In genomic region chr6:144659735-144660246, GRCh38 we compare ENCODE assay signal across 11 cellular contexts.
DNase-seq lines count a peak whose midpoint lies in the region; FAIRE-seq and TF ChIP-seq lines count a peak whose summit lies in the region.
"Had no signal": no experiment of that assay in that cellular context is flagged by ENCODE, and none has a peak within 500 bp of the region (broad histone marks: within the 10 kb centered on the region; RNA-seq: fewer than 3 reads in every experiment).

No MANE protein-coding gene starts in this region.

- H3K4me3 Mint-ChIP-seq in activated T-cell treated with anti-CD3 and anti-CD28 coated beads, Interleukin-2, amount 50 U/mL, for 24 hours = peak overlapping the region; percentile 50
- no peak overlapping the region for H3K4me3 Mint-ChIP-seq in astrocyte (ENCODE audit: unreplicated experiment)

- no peak for FAIRE-seq in astrocyte (lab: Jason Lieb, UNC)
- FAIRE-seq: bronchial epithelial cell had no signal

- H4K20me1 ChIP-seq in astrocyte (ENCODE audit: insufficient read depth, low read length) = no peaks in the 10 kb centered on the region

- H3K4me3 ChIP-seq in astrocyte (ENCODE audit: insufficient read depth, low read depth, low read length) = no peak overlapping the region
- H3K4me3 ChIP-seq in mesenchymal stem cell (ENCODE audit: insufficient read depth in 1 of 2, low read depth in 1 of 2, low read length in 2 of 2) = no peak overlapping the region
- H3K4me3 ChIP-seq in subcutaneous abdominal adipose tissue (ENCODE audit: low read depth in 1 of 5, low read length in 5 of 5) = no peak overlapping the region
- H3K4me3 ChIP-seq: prostate gland had no signal

- H2BK120ac ChIP-seq in mesenchymal stem cell (ENCODE audit: low read depth, low read length) = no peak overlapping the region

- H3K36me3 Mint-ChIP-seq in activated T-cell treated with anti-CD3 and anti-CD28 coated beads, Interleukin-2, amount 50 U/mL, for 24 hours (ENCODE audit: low read depth) = no peaks in the 10 kb centered on the region
- H3K36me3 Mint-ChIP-seq in astrocyte (ENCODE audit: low read depth, unreplicated experiment) = no peaks in the 10 kb centered on the region

- no peak overlapping the region for H3K18ac ChIP-seq in mesenchymal stem cell (ENCODE audit: low read depth in 1 of 2, low read length in 2 of 2)

- H3K27me3 ChIP-seq in astrocyte (ENCODE audit: insufficient read depth, low read length) (no peaks in the 10 kb centered on the region), mesenchymal stem cell (ENCODE audit: control insufficient read depth in 1 of 2, insufficient read depth in 1 of 2, low read length in 2 of 2) (no peaks in the 10 kb centered on the region), subcutaneous abdominal adipose tissue (ENCODE audit: control insufficient read depth in 5 of 5, insufficient read depth in 4 of 5, low read length in 5 of 5) (no peaks in the 10 kb centered on the region)

- DNase-seq in activated T-cell treated with anti-CD3 and anti-CD28 coated beads, Interleukin-2, amount 50 U/mL, for 24 hours = no peak
- DNase-seq in activated T-cell treated with anti-CD3 and anti-CD28 coated beads, Interleukin-2, amount 50 U/mL, for 1 hour = no peak
- DNase-seq in astrocyte (ENCODE audit: low read depth) = peak; percentile 12
- DNase-seq in mesenchymal stem cell = no peak
- no peak for DNase-seq in HuH-7.5 (ENCODE audit: low spot score)
- no peak for DNase-seq in pons (ENCODE audit: low spot score)
- DNase-seq in caudate nucleus (lab: John Stamatoyannopoulos, UW) = no peak
- DNase-seq: NCI-H1048 had no signal

- no peak overlapping the region for H2BK12ac ChIP-seq in mesenchymal stem cell (ENCODE audit: low read length in 2 of 2)

- no peaks in the 10 kb centered on the region for H3K79me2 ChIP-seq in astrocyte (ENCODE audit: insufficient read depth, low read length)

- no peak overlapping the region for H2BK15ac ChIP-seq in mesenchymal stem cell (ENCODE audit: low read depth, poor library complexity, severe bottlenecking)

- peak overlapping the region; percentile 85 for H3K27ac Mint-ChIP-seq in activated T-cell treated with anti-CD3 and anti-CD28 coated beads, Interleukin-2, amount 50 U/mL, for 24 hours
- no peak overlapping the region for H3K27ac Mint-ChIP-seq in astrocyte (ENCODE audit: unreplicated experiment)

- peak overlapping the region; percentile 36 for H3K4me2 ChIP-seq in astrocyte (ENCODE audit: low read length)
- H3K4me2 ChIP-seq in mesenchymal stem cell (ENCODE audit: low read length, poor library complexity, severe bottlenecking) = no peak overlapping the region

- H3K4me1 ChIP-seq in astrocyte (ENCODE audit: insufficient read depth, low read length) (peaks cover 17% of the 10 kb centered on the region), mesenchymal stem cell (ENCODE audit: control insufficient read depth, insufficient read depth, low read depth, low read length) (peaks cover 16% of the 10 kb centered on the region), subcutaneous abdominal adipose tissue (ENCODE audit: control insufficient read depth in 5 of 5, insufficient read depth in 5 of 5, low read length in 5 of 5) (peaks cover 4 to 16% (median 15%) of the 10 kb centered on the region in 5 donors)
- H3K4me1 ChIP-seq: prostate gland had no signal

- no peak overlapping the region for H4K91ac ChIP-seq in mesenchymal stem cell (ENCODE audit: low read length)

- no peak overlapping the region for H4K8ac ChIP-seq in mesenchymal stem cell (ENCODE audit: low read length)

- H3K4ac ChIP-seq in mesenchymal stem cell (ENCODE audit: low read depth in 1 of 2, low read length in 2 of 2) = no peak overlapping the region

- H2AK5ac ChIP-seq in mesenchymal stem cell (ENCODE audit: low read length, severe bottlenecking) = peak overlapping the region; percentile 12

- no peak overlapping the region for H3K14ac ChIP-seq in mesenchymal stem cell (ENCODE audit: low read length in 2 of 2)

- no peaks in the 10 kb centered on the region for H3K27me3 Mint-ChIP-seq in activated T-cell treated with anti-CD3 and anti-CD28 coated beads, Interleukin-2, amount 50 U/mL, for 24 hours
- no peaks in the 10 kb centered on the region for H3K27me3 Mint-ChIP-seq in astrocyte (ENCODE audit: low read depth, unreplicated experiment)

- H3K79me1 ChIP-seq in mesenchymal stem cell (replicated peaks; ENCODE audit: low read length, poor library complexity, severe bottlenecking) = peaks cover 4% of the 10 kb centered on the region

- no peak for TF ChIP-seq CTCF in astrocyte (IDR thresholded peaks at IDR 0.05; ENCODE audit: insufficient read depth, low read depth, low read length)

- H3K9me3 ChIP-seq in astrocyte (ENCODE audit: insufficient read depth, low read depth, low read length) = no peaks in the 10 kb centered on the region
- no peaks in the 10 kb centered on the region for H3K9me3 ChIP-seq in mesenchymal stem cell (ENCODE audit: control insufficient read depth, low read length)
- no peaks in the 10 kb centered on the region for H3K9me3 ChIP-seq in subcutaneous abdominal adipose tissue (ENCODE audit: control insufficient read depth in 5 of 5, low read length in 5 of 5)
- H3K9me3 ChIP-seq: prostate gland had no signal

- no peaks in the 10 kb centered on the region for H3K9me3 Mint-ChIP-seq in activated T-cell treated with anti-CD3 and anti-CD28 coated beads, Interleukin-2, amount 50 U/mL, for 24 hours
- no peaks in the 10 kb centered on the region for H3K9me3 Mint-ChIP-seq in astrocyte (ENCODE audit: unreplicated experiment)

- H2AFZ ChIP-seq in astrocyte (ENCODE audit: low read depth, low read length) (no peak overlapping the region), mesenchymal stem cell (ENCODE audit: low read depth, low read length) (no peak overlapping the region)

- H3K9ac ChIP-seq in astrocyte (ENCODE audit: low read length) = no peak overlapping the region
- H3K9ac ChIP-seq in mesenchymal stem cell (ENCODE audit: low read length) = no peak overlapping the region
- no peak overlapping the region for H3K9ac ChIP-seq in subcutaneous abdominal adipose tissue (ENCODE audit: low read length in 5 of 5)

- H3K27ac ChIP-seq in astrocyte (ENCODE audit: low read depth, low read length) (no peak overlapping the region), mesenchymal stem cell (ENCODE audit: low read length, poor library complexity, severe bottlenecking) (peak overlapping the region; percentile 7), subcutaneous abdominal adipose tissue (ENCODE audit: low read depth, low read length) (peak overlapping the region; percentile 69), caudate nucleus (ENCODE audit: low read depth, low read length) (no peak overlapping the region)
- H3K27ac ChIP-seq: prostate gland had no signal

- WGBS in mesenchymal stem cell = 88% methylated on average over 10 of the region's 10 CpGs

- H2BK5ac ChIP-seq in mesenchymal stem cell (ENCODE audit: low read depth, low read length, poor library complexity, severe bottlenecking) = no peak overlapping the region

- H3K4me1 Mint-ChIP-seq in activated T-cell treated with anti-CD3 and anti-CD28 coated beads, Interleukin-2, amount 50 U/mL, for 24 hours (ENCODE audit: low read depth) = peaks cover 75% of the 10 kb centered on the region
- peaks cover 18% of the 10 kb centered on the region for H3K4me1 Mint-ChIP-seq in astrocyte (ENCODE audit: low read depth, unreplicated experiment)

- H3K36me3 ChIP-seq in astrocyte (ENCODE audit: insufficient read depth, low read length) (no peaks in the 10 kb centered on the region), mesenchymal stem cell (ENCODE audit: control insufficient read depth in 1 of 2, insufficient read depth in 2 of 2, low read depth in 1 of 2, low read length in 2 of 2) (no peaks in the 10 kb centered on the region), subcutaneous abdominal adipose tissue (ENCODE audit: control insufficient read depth in 5 of 5, insufficient read depth in 5 of 5, low read length in 5 of 5) (no peaks in the 10 kb centered on the region)
- H3K36me3 ChIP-seq: prostate gland had no signal

- no peak overlapping the region for H3K23ac ChIP-seq in mesenchymal stem cell (ENCODE audit: low read length in 2 of 2)

Comparison
In these comparisons a context has a peak if more than half of its experiments do, and no peak if none do; other contexts are left out.
1. H3K27ac ChIP-seq: peak in mesenchymal stem cell (single experiment) and subcutaneous abdominal adipose tissue (single experiment); none in astrocyte (single experiment) and caudate nucleus (single experiment).